ENCODE assay signal across 7 cellular contexts in the genomic region with DNA sequence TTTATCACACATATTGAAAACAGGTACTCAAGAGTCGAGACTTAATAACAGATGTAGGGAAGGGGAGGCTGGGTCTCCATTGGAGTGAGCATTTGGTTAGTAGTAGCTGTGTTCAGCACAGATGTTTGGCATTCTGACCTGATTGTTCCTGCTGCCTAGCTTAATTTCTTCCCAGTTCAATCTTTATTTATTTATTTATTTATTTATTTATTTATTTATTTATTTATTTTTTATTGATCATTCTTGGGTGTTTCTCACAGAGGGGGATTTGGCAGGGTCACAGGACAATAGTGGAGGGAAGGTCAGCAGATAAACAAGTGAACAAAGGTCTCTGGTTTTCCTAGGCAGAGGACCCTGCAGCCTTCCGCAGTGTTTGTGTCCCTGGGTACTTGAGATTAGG.
DNase-seq lines count a peak whose midpoint lies in the region; ATAC-seq, FAIRE-seq and TF ChIP-seq lines count a peak whose summit lies in the region.
"Not testable (repeated sequence)": the region's sequence is repeated elsewhere in the genome, so short reads cannot be mapped to it uniquely, and the experiment has no call there.

No MANE protein-coding gene starts in this region.

- in situ Hi-C loops in GM12878 (cut with MboI); HepG2 (cut with HindIII; ENCODE audit: extremely low pct_ligation_motif_present, low pct_unique_long_range_greater_than_20kb): not testable (repeated sequence)

- H3K4me3 ChIP-seq in A549; HEK293 (ENCODE audit: low read depth, low read length); GM12878; HepG2 (replicated peaks in 1 of 3; ENCODE audit: insufficient read depth in 1 of 3, low read depth in 2 of 3, low read length in 3 of 3): not testable (repeated sequence)

- FAIRE-seq in A549 (lab: Jason Lieb, UNC), result not testable (repeated sequence)
- FAIRE-seq in D721Med (lab: Jason Lieb, UNC) (peak; percentile 21), GM12891 (lab: Jason Lieb, UNC) (peak; percentile 84), GM12878 (lab: Jason Lieb, UNC) (peak; percentile 80), HepG2 (lab: Jason Lieb, UNC) (peak; percentile 8)

- WGBS in A549 (ENCODE audit: missing lambda C conversion rate), result 0% methylated on average over 1 of the region's 2 CpGs
- WGBS in GM12878 (ENCODE audit: insufficient coverage, insufficient replicate concordance, low lambda C conversion rate, missing lambda C conversion rate), result 40% methylated on average over 1 of the region's 2 CpGs
- 0% methylated on average over 1 of the region's 2 CpGs for WGBS in HepG2 (ENCODE audit: low lambda C conversion rate)

- BruUV-seq in GM12878 (replicated peaks; lab: Mats Ljungman, UMichigan); HepG2 (replicated peaks; lab: Mats Ljungman, UMichigan): not testable (repeated sequence)

- H4K20me1 ChIP-seq in GM12878 (ENCODE audit: control insufficient read depth, insufficient read depth); HepG2 (ENCODE audit: insufficient read depth, low read length): not testable (repeated sequence)

- H3K9me3 ChIP-seq in A549; HEK293 (ENCODE audit: control insufficient read depth, insufficient read depth, low read depth, low read length); GM12878 (replicated peaks; ENCODE audit: control insufficient read depth, insufficient read depth, low read length); HepG2 (ENCODE audit: low read length): not testable (repeated sequence)

- H3K9ac ChIP-seq in GM12878 (ENCODE audit: control insufficient read depth, insufficient read depth, low read length); HepG2 (ENCODE audit: insufficient read depth, low read depth, low read length): not testable (repeated sequence)

- POLR2A ChIA-PET in A549 (lab: Yijun Ruan, JAX); HEK293 (lab: Yijun Ruan, JAX); GM12878 (lab: Charles Lee); HepG2 (lab: Yijun Ruan, JAX): not testable (repeated sequence)

- H3K27ac ChIP-seq in A549; HEK293 (ENCODE audit: extremely low read depth, low read depth, low read length); GM12878 (ENCODE audit: control insufficient read depth, insufficient read depth); HepG2 (ENCODE audit: extremely low read length, insufficient read depth, low read length): not testable (repeated sequence)

- not testable (repeated sequence) for DNase-seq in A549 (ENCODE audit: low read depth in 1 of 2, low spot score in 1 of 2); D721Med (ENCODE audit: insufficient read length, low spot score); GM12891 (ENCODE audit: insufficient read length, low spot score); GM12878 (ENCODE audit: low read depth, low spot score); HepG2 (ENCODE audit: low spot score)
- peak; percentile 0 for DNase-seq in Right ventricle myocardium inferior (ENCODE audit: missing footprints)

- not testable (repeated sequence) for H3K36me3 ChIP-seq in HEK293 (ENCODE audit: control insufficient read depth in 2 of 2, insufficient read depth in 1 of 2, low read length in 2 of 2); GM12878 (ENCODE audit: control insufficient read depth in 2 of 2, insufficient read depth in 2 of 2, low read length in 1 of 2); HepG2 (replicated peaks in 1 of 2; ENCODE audit: control insufficient read depth in 1 of 2, insufficient read depth in 2 of 2, low read length in 2 of 2)

- H3K79me2 ChIP-seq in GM12878 (ENCODE audit: control insufficient read depth, insufficient read depth, low read length); HepG2 (ENCODE audit: insufficient read depth, low read length): not testable (repeated sequence)

- not testable (repeated sequence) for TF ChIP-seq EP300 in A549 (IDR thresholded peaks at IDR 0.05); GM12878 (IDR thresholded peaks at IDR 0.05; ENCODE audit: borderline replicate concordance in 1 of 2, control insufficient read depth in 1 of 2, low read depth in 2 of 2, low read length in 2 of 2); HepG2 (IDR thresholded peaks at IDR 0.05; ENCODE audit: low read depth in 2 of 2, low read length in 2 of 2); HepG2 (CRISPR knock-in tag; IDR thresholded peaks at IDR 0.05; ENCODE audit: borderline replicate concordance)

- not testable (repeated sequence) for TF ChIP-seq CTCF in A549 (IDR thresholded peaks at IDR 0.05); D721Med (IDR thresholded peaks at IDR 0.05; ENCODE audit: insufficient read depth, missing control alignments); HEK293 (tag by site-specific recombination; IDR thresholded peaks at IDR 0.05); GM12878 (IDR thresholded peaks at IDR 0.05 in 2 of 3, conservative IDR thresholded peaks at IDR 0.05 in 1 of 3; ENCODE audit: control insufficient read depth in 2 of 3, extremely low read depth in 1 of 3, insufficient read depth in 1 of 3, low read depth in 3 of 3, low read length in 3 of 3); HepG2 (CRISPR knock-in tag; IDR thresholded peaks at IDR 0.05)

- CTCF ChIA-PET in A549 (lab: Yijun Ruan, JAX); HEK293 (lab: Yijun Ruan, JAX); GM12878 (lab: Yijun Ruan, JAX); HepG2 (lab: Yijun Ruan, JAX; ENCODE audit: low intra/inter-chr PET ratio, low total read pairs): not testable (repeated sequence)

- intact Hi-C loops in GM12878 (cut with micrococcal nuclease; ENCODE audit: unreplicated experiment); Right ventricle myocardium inferior (cut with DNase I); HepG2 (cut with micrococcal nuclease; ENCODE audit: unreplicated experiment): not testable (repeated sequence)

- TF ChIP-seq POLR2A in A549 (IDR thresholded peaks at IDR 0.05; ENCODE audit: low read length); GM12891 (IDR thresholded peaks at IDR 0.05; ENCODE audit: low read depth, low read length); GM12878 (IDR thresholded peaks at IDR 0.05; ENCODE audit: low read depth, low read length); HepG2 (IDR thresholded peaks at IDR 0.05; ENCODE audit: insufficient read depth in 1 of 2, low read depth in 2 of 2, low read length in 2 of 2): not testable (repeated sequence)

- H3K27me3 ChIP-seq in GM12878 (replicated peaks in 1 of 2; ENCODE audit: control insufficient read depth in 2 of 2, insufficient read depth in 2 of 2, low read length in 1 of 2); HepG2 (ENCODE audit: control insufficient read depth in 1 of 2, insufficient read depth in 2 of 2, low read length in 2 of 2): not testable (repeated sequence)

- ATAC-seq in A549, GM12878, Right ventricle myocardium inferior, HepG2: not testable (repeated sequence)

- not testable (repeated sequence) for TF ChIP-seq RAD21 in A549 (conservative IDR thresholded peaks at IDR 0.05 in 1 of 2, IDR thresholded peaks at IDR 0.05 in 1 of 2); GM12878 (IDR thresholded peaks at IDR 0.05; ENCODE audit: insufficient read depth, low read depth, low read length); HepG2 (CRISPR knock-in tag; IDR thresholded peaks at IDR 0.05)

- RAD21 ChIA-PET in GM12878 (lab: Charles Lee; ENCODE audit: unreplicated experiment), result not testable (repeated sequence)

- SMC1A ChIA-PET in GM12878 (lab: Charles Lee; ENCODE audit: uncharacterized antibody, unreplicated experiment), result not testable (repeated sequence)

- H3K4me1 ChIP-seq in A549; HEK293 (ENCODE audit: control insufficient read depth, insufficient read depth, low read length); GM12878 (ENCODE audit: control insufficient read depth, insufficient read depth, low read length); HepG2 (ENCODE audit: insufficient read depth, low read length): not testable (repeated sequence)

- H3K4me2 ChIP-seq in A549; GM12878 (ENCODE audit: control insufficient read depth, insufficient read depth); HepG2 (ENCODE audit: low read depth, low read length): not testable (repeated sequence)

- H2AFZ ChIP-seq in GM12878 (ENCODE audit: control insufficient read depth, low read depth, low read length); HepG2 (ENCODE audit: low read length): not testable (repeated sequence)

TF ChIP-seq in A549, 52 proteins besides CTCF, POLR2A, EP300 and RAD21:
- TF ChIP-seq ZC3H11A (IDR thresholded peaks at IDR 0.05), result peak; percentile 47; the same call in 1 of the 2 replicates
TF ChIP-seq in A549: peak in this region for 1; not testable (repeated sequence) for 51.

TF ChIP-seq in HEK293, 187 proteins besides CTCF, POLR2A, EP300 and RAD21 (continues in another document):
- TF ChIP-seq ZNF629 (tag by site-specific recombination; IDR thresholded peaks at IDR 0.05) (0 out of 2 replicates have a peak, but pooled peaks have one; percentile 15), ZNF560 (tag by site-specific recombination; IDR thresholded peaks at IDR 0.05; ENCODE audit: borderline replicate concordance) (0 out of 2 replicates have a peak, but pooled peaks have one; percentile 26)
